Comparison of ENCODE assay signal across 16 cellular contexts in the genomic region with DNA sequence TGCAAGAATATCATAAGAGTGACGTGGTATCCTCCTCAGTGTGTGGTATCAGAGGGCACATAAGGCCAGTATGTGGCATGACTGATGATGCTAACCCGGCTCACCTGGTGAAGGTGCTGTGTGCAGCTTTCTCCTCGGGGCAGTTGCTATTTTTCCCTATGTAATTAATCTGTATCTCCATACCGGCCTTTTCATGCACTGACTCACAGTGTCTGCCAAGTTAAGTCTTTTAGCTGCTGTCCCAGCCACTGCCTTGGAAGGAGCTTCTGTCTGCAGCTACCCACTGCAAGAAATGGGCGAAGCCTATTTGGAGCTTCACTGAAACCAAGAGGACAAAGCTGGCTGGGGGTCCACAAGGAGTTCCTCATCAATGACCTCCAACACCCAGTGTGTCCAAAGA. TPM values are rescaled to one million over a fixed set of nuclear protein-coding genes. Genes with fewer than 3 reads are reported as not detected.
DNase-seq lines count a peak whose midpoint lies in the region; ATAC-seq, FAIRE-seq and TF ChIP-seq lines count a peak whose summit lies in the region.
"Had no signal": no experiment of that assay in that cellular context is flagged by ENCODE, and none has a peak within 500 bp of the region (broad histone marks: within the 10 kb centered on the region; RNA-seq: fewer than 3 reads in every experiment).

No MANE protein-coding gene starts in this region.

- H3K9me2 ChIP-seq in PC-3 (replicated peaks; ENCODE audit: low read length) = no peaks in the 10 kb centered on the region

- no peak for ATAC-seq in PC-3
- ATAC-seq in GM19452 (IDR thresholded peaks at IDR 0.05; ENCODE audit: unreplicated experiment) = no peak
- ATAC-seq: GM12878, GM23338, K562 had no signal

- no peak overlapping the region for H3K9ac ChIP-seq in PC-3 (ENCODE audit: low read length)
- H3K9ac ChIP-seq in astrocyte (ENCODE audit: low read length) = no peak overlapping the region
- H3K9ac ChIP-seq: BLaER1 treated with 17β-estradiol and CSF1 and Interleukin-3, amounts not matched to agents 10 nM and 100 nM had no signal

- H3K27me3 ChIP-seq in PC-3 (ENCODE audit: low read length) = no peaks in the 10 kb centered on the region
- no peaks in the 10 kb centered on the region for H3K27me3 ChIP-seq in astrocyte (ENCODE audit: insufficient read depth, low read length)
- H3K27me3 ChIP-seq in osteoblast (ENCODE audit: insufficient read depth, low read length) = no peaks in the 10 kb centered on the region
- H3K27me3 ChIP-seq: BLaER1 treated with 17β-estradiol and CSF1 and Interleukin-3, amounts not matched to agents 10 nM and 100 nM had no signal

- H3K36me3 Mint-ChIP-seq in astrocyte (ENCODE audit: low read depth, unreplicated experiment) (no peaks in the 10 kb centered on the region), type B pancreatic cell (no peaks in the 10 kb centered on the region)
- no peaks in the 10 kb centered on the region for H3K36me3 Mint-ChIP-seq in activated CD4-positive, alpha-beta memory T cell treated with anti-CD3 and anti-CD28 coated beads for 36 hours
- H3K36me3 Mint-ChIP-seq: CD4-positive, CD25-positive, alpha-beta regulatory T cell had no signal

- CTCF ChIA-PET in PC-3 (lab: Charles Lee) = interaction anchor here (1.0 kb wide), 1 partner anchor 504 kb away, joined by 3 read pairs; no protein-coding TSS in a partner anchor
- CTCF ChIA-PET in activated CD4-positive, alpha-beta memory T cell treated with anti-CD3 and anti-CD28 coated beads for 36 hours (lab: Charles Lee) = interaction anchor here (0.7 to 2.2 kb wide), 3 partner anchors 11 to 474 kb away, joined by 3 to 5 read pairs (median 4); no protein-coding TSS in a partner anchor

- H3K27me3 Mint-ChIP-seq in astrocyte (ENCODE audit: low read depth, unreplicated experiment) (peaks cover 14% of the 10 kb centered on the region), type B pancreatic cell (peaks cover 6% of the 10 kb centered on the region)
- H3K27me3 Mint-ChIP-seq in activated CD4-positive, alpha-beta memory T cell treated with anti-CD3 and anti-CD28 coated beads for 36 hours = peaks cover 5% of the 10 kb centered on the region

- H3K36me3 ChIP-seq in PC-3 (ENCODE audit: low read depth, low read length) = no peaks in the 10 kb centered on the region
- no peaks in the 10 kb centered on the region for H3K36me3 ChIP-seq in astrocyte (ENCODE audit: insufficient read depth, low read length)
- H3K36me3 ChIP-seq in osteoblast (ENCODE audit: insufficient read depth, low read length) = no peaks in the 10 kb centered on the region
- H3K36me3 ChIP-seq: BLaER1 treated with 17β-estradiol and CSF1 and Interleukin-3, amounts not matched to agents 10 nM and 100 nM had no signal

- H3K79me2 ChIP-seq in PC-3 (ENCODE audit: low read length) (no peaks in the 10 kb centered on the region), astrocyte (ENCODE audit: insufficient read depth, low read length) (no peaks in the 10 kb centered on the region), osteoblast (ENCODE audit: insufficient read depth, low read length) (no peaks in the 10 kb centered on the region)

- H4K20me1 ChIP-seq in PC-3 (ENCODE audit: low read length) (no peaks in the 10 kb centered on the region), astrocyte (ENCODE audit: insufficient read depth, low read length) (no peaks in the 10 kb centered on the region), osteoblast (ENCODE audit: insufficient read depth, low read length) (no peaks in the 10 kb centered on the region)
- H4K20me1 ChIP-seq: BLaER1 treated with 17β-estradiol and CSF1 and Interleukin-3, amounts not matched to agents 10 nM and 100 nM had no signal

- FAIRE-seq in astrocyte (lab: Jason Lieb, UNC) = no peak
- FAIRE-seq: GM12878, GM18507, K562 had no signal

- H3K4me1 Mint-ChIP-seq in astrocyte (ENCODE audit: low read depth, unreplicated experiment) = no peaks in the 10 kb centered on the region
- H3K4me1 Mint-ChIP-seq in type B pancreatic cell (ENCODE audit: unreplicated experiment) = peaks cover 15% of the 10 kb centered on the region
- peaks cover 7% of the 10 kb centered on the region for H3K4me1 Mint-ChIP-seq in activated CD4-positive, alpha-beta memory T cell treated with anti-CD3 and anti-CD28 coated beads for 36 hours (ENCODE audit: low read depth)

- H3K4me3 ChIP-seq in PC-3 (ENCODE audit: low read length) (no peak overlapping the region), astrocyte (ENCODE audit: insufficient read depth, low read depth, low read length) (no peak overlapping the region), osteoblast (ENCODE audit: insufficient read depth, low read length) (no peak overlapping the region)
- H3K4me3 ChIP-seq: BLaER1 treated with 17β-estradiol and CSF1 and Interleukin-3, amounts not matched to agents 10 nM and 100 nM; GM12878; GM23338; K562 had no signal

- POLR2A ChIA-PET in PC-3 (lab: Charles Lee; ENCODE audit: unreplicated experiment) = interaction anchor here (0.6 kb wide), 1 partner anchor 181 kb away, joined by 3 read pairs; no protein-coding TSS in a partner anchor
- POLR2A ChIA-PET in activated CD4-positive, alpha-beta memory T cell treated with anti-CD3 and anti-CD28 coated beads for 36 hours (lab: Charles Lee) = no interaction called here

- no peaks in the 10 kb centered on the region for H3K9me3 ChIP-seq in PC-3 (ENCODE audit: low read length)
- no peaks in the 10 kb centered on the region for H3K9me3 ChIP-seq in astrocyte (ENCODE audit: insufficient read depth, low read depth, low read length)
- H3K9me3 ChIP-seq in osteoblast (ENCODE audit: low read depth, low read length) = no peaks in the 10 kb centered on the region

- H3K27ac Mint-ChIP-seq in astrocyte (ENCODE audit: unreplicated experiment) (no peak overlapping the region), type B pancreatic cell (no peak overlapping the region)
- no peak overlapping the region for H3K27ac Mint-ChIP-seq in activated CD4-positive, alpha-beta memory T cell treated with anti-CD3 and anti-CD28 coated beads for 36 hours
- H3K27ac Mint-ChIP-seq: CD4-positive, CD25-positive, alpha-beta regulatory T cell; GM23338 had no signal

- H3K9me3 Mint-ChIP-seq in astrocyte (ENCODE audit: unreplicated experiment) (peaks cover 4% of the 10 kb centered on the region), type B pancreatic cell (no peaks in the 10 kb centered on the region)
- H3K9me3 Mint-ChIP-seq in activated CD4-positive, alpha-beta memory T cell treated with anti-CD3 and anti-CD28 coated beads for 36 hours = no peaks in the 10 kb centered on the region
- H3K9me3 Mint-ChIP-seq: CD4-positive, CD25-positive, alpha-beta regulatory T cell; GM23338 had no signal

- no peak overlapping the region for H2AFZ ChIP-seq in PC-3 (ENCODE audit: low read length)
- H2AFZ ChIP-seq in astrocyte (ENCODE audit: low read depth, low read length) = no peak overlapping the region
- no peak overlapping the region for H2AFZ ChIP-seq in osteoblast (ENCODE audit: low read length)
- H2AFZ ChIP-seq: GM23338 had no signal

- intact Hi-C loops in PC-3 (cut with micrococcal nuclease) = no loop called here
- intact Hi-C loops in activated CD4-positive, alpha-beta memory T cell treated with anti-CD3 and anti-CD28 coated beads for 36 hours (cut with micrococcal nuclease) = no loop called here

- H3K4me1 ChIP-seq in PC-3 (ENCODE audit: insufficient read depth, low read length) = peaks cover 10% of the 10 kb centered on the region; the same call in 1 of the 2 replicates
- H3K4me1 ChIP-seq in astrocyte (ENCODE audit: insufficient read depth, low read length) = peaks cover 14% of the 10 kb centered on the region
- peaks cover 12% of the 10 kb centered on the region for H3K4me1 ChIP-seq in osteoblast (ENCODE audit: insufficient read depth, low read length)

- no TSS peak for BruUV-seq in PC-3 (replicated peaks; lab: Mats Ljungman, UMichigan)

- H3K4me3 Mint-ChIP-seq in astrocyte (ENCODE audit: unreplicated experiment) (peak overlapping the region; percentile 15), type B pancreatic cell (no peak overlapping the region)
- no peak overlapping the region for H3K4me3 Mint-ChIP-seq in activated CD4-positive, alpha-beta memory T cell treated with anti-CD3 and anti-CD28 coated beads for 36 hours
- H3K4me3 Mint-ChIP-seq: CD4-positive, CD25-positive, alpha-beta regulatory T cell; GM23338 had no signal

- peak; percentile 15 for DNase-seq in ELR (ENCODE audit: low read depth)
- DNase-seq in PC-3 = peak; percentile 7
- DNase-seq in astrocyte (ENCODE audit: low read depth) = peak; percentile 10
- DNase-seq in osteoblast (ENCODE audit: insufficient read length, low spot score, missing footprints) = peak; percentile 58
- no peak for DNase-seq in type B pancreatic cell (ENCODE audit: extremely low spot score, unreplicated experiment)
- no peak for DNase-seq in activated CD4-positive, alpha-beta memory T cell treated with anti-CD3 and anti-CD28 coated beads for 36 hours
- DNase-seq: ACHN; CD4-positive, CD25-positive, alpha-beta regulatory T cell; DMS53; H7 had no signal

- TF ChIP-seq CTCF in PC-3 (conservative IDR thresholded peaks at IDR 0.05; ENCODE audit: low read depth, low read length) = no peak
- no peak for TF ChIP-seq CTCF in astrocyte (IDR thresholded peaks at IDR 0.05; ENCODE audit: insufficient read depth, low read depth, low read length)
- TF ChIP-seq CTCF in osteoblast (IDR thresholded peaks at IDR 0.05; ENCODE audit: extremely low read depth, low read depth, low read length) = no peak
- no peak for TF ChIP-seq CTCF in type B pancreatic cell (conservative IDR thresholded peaks at IDR 0.05)

- H3K27ac ChIP-seq in PC-3 (ENCODE audit: low read length) (no peak overlapping the region), astrocyte (ENCODE audit: low read depth, low read length) (no peak overlapping the region), osteoblast (ENCODE audit: low read depth, low read length) (no peak overlapping the region)
- H3K27ac ChIP-seq: BLaER1 treated with 17β-estradiol and CSF1 and Interleukin-3, amounts not matched to agents 10 nM and 100 nM had no signal

- H3K4me2 ChIP-seq in PC-3 (ENCODE audit: low read length) (no peak overlapping the region), astrocyte (ENCODE audit: low read length) (no peak overlapping the region), osteoblast (ENCODE audit: insufficient read depth, low read length) (no peak overlapping the region)
- H3K4me2 ChIP-seq: BLaER1 treated with 17β-estradiol and CSF1 and Interleukin-3, amounts not matched to agents 10 nM and 100 nM; GM23338 had no signal

- no peaks in the 10 kb centered on the region for H3F3A ChIP-seq in PC-3 (ENCODE audit: low read length, unreplicated experiment)

RNA-seq across cellular contexts. Expression of a gene that starts 46.0 kb away (rescaled TPM):
- total RNA-seq in PC-3 (2014; rRNA removed) = 0.66 TPM in 1 of 2 replicates, not detected in the other
- total RNA-seq in astrocyte = 0.62 and 1.6 TPM in 2 replicates
- 3.3 and 7.4 TPM in 2 replicates for total RNA-seq in osteoblast
- total RNA-seq in type B pancreatic cell (ENCODE audit: low replicate concordance) = 0.58 and 1.8 TPM in 2 replicates
- total RNA-seq in activated CD4-positive, alpha-beta memory T cell treated with anti-CD3 and anti-CD28 coated beads for 36 hours = not detected
- total RNA-seq: CD4-positive, CD25-positive, alpha-beta regulatory T cell; GM12878; K562 had no signal

Comparison
In these comparisons a context has a peak if more than half of its experiments do, and no peak if none do; other contexts are left out.
1. DNase-seq: peak in ELR (single experiment), PC-3 (single experiment), astrocyte (single experiment) and osteoblast (single experiment); none in type B pancreatic cell (single experiment) and activated CD4-positive, alpha-beta memory T cell treated with anti-CD3 and anti-CD28 coated beads for 36 hours (single experiment).